In genomic region chr10:29897999-29898716, GRCh38 we compare ENCODE assay signal across 15 cellular contexts.
DNase-seq lines count a peak whose midpoint lies in the region; ATAC-seq and TF ChIP-seq lines count a peak whose summit lies in the region.
"Had no signal": no experiment of that assay in that cellular context is flagged by ENCODE, and none has a peak within 500 bp of the region (broad histone marks: within the 10 kb centered on the region; RNA-seq: fewer than 3 reads in every experiment).

No MANE protein-coding gene starts in this region.

- H3K36me3 Mint-ChIP-seq in osteocyte (ENCODE audit: unreplicated experiment) = peaks cover 9% of the 10 kb centered on the region
- H3K36me3 Mint-ChIP-seq: CD4-positive, CD25-positive, alpha-beta regulatory T cell; CD8-positive, alpha-beta memory T cell had no signal

- TF ChIP-seq CTCF in ascending aorta (IDR thresholded peaks at IDR 0.05) = no peak
- no peak for TF ChIP-seq CTCF in fibroblast of the aortic adventitia (IDR thresholded peaks at IDR 0.05; ENCODE audit: insufficient read depth, low read length)
- TF ChIP-seq CTCF in osteocyte (IDR thresholded peaks at IDR 0.05) = no peak

- H3K4me1 Mint-ChIP-seq in osteocyte (ENCODE audit: unreplicated experiment) = peaks cover 49% of the 10 kb centered on the region
- H3K4me1 Mint-ChIP-seq: CD4-positive, CD25-positive, alpha-beta regulatory T cell; CD8-positive, alpha-beta memory T cell had no signal

- DNase-seq in amniotic epithelial cell (ENCODE audit: low read depth) = peak; percentile 27
- no peak for DNase-seq in ascending aorta (ENCODE audit: low spot score in 2 of 2)
- DNase-seq in fibroblast of the aortic adventitia (ENCODE audit: low read depth) = peak; percentile 35
- DNase-seq in osteocyte (ENCODE audit: extremely low spot score, unreplicated experiment) = no peak
- no peak for DNase-seq in NCI-H146 (lab: John Stamatoyannopoulos, UW)
- DNase-seq in HEK293T (ENCODE audit: extremely low spot score) = no peak
- DNase-seq in midbrain (lab: John Stamatoyannopoulos, UW) = no peak
- DNase-seq: ACHN; BE2C; C1 segment of cervical spinal cord; CD4-positive, CD25-positive, alpha-beta regulatory T cell; CD8-positive, alpha-beta memory T cell; COR-L47; H9 had no signal

- peak overlapping the region; percentile 44 for H3K27ac Mint-ChIP-seq in osteocyte (ENCODE audit: unreplicated experiment)
- H3K27ac Mint-ChIP-seq: CD4-positive, CD25-positive, alpha-beta regulatory T cell; CD8-positive, alpha-beta memory T cell; H9 had no signal

- H3K9me3 Mint-ChIP-seq in osteocyte (ENCODE audit: unreplicated experiment) = peaks cover 17% of the 10 kb centered on the region
- H3K9me3 Mint-ChIP-seq: H9 had no signal

- H3K9me3 ChIP-seq in ascending aorta = peaks cover 0 to 10% of the 10 kb centered on the region in 2 donors
- H3K9me3 ChIP-seq: BE2C had no signal

- intact Hi-C loops in ascending aorta (cut with DNase I) = loop anchor here (2.0 to 5.0 kb wide), 3 partner anchors 39 to 104 kb away; no protein-coding TSS in a partner anchor

- H3K36me3 ChIP-seq in ascending aorta = no peaks in the 10 kb centered on the region
- H3K36me3 ChIP-seq: BE2C had no signal

- peaks cover 0 to 24% of the 10 kb centered on the region in 2 donors for H3K4me1 ChIP-seq in ascending aorta
- H3K4me1 ChIP-seq: BE2C had no signal

- POLR2A ChIA-PET in HEK293T (lab: Yijun Ruan, JAX) = no interaction called here

- H3K4me3 Mint-ChIP-seq in osteocyte (ENCODE audit: unreplicated experiment) = no peak overlapping the region
- H3K4me3 Mint-ChIP-seq: CD4-positive, CD25-positive, alpha-beta regulatory T cell; CD8-positive, alpha-beta memory T cell; H9 had no signal

- H3K27me3 Mint-ChIP-seq in osteocyte (ENCODE audit: unreplicated experiment) = no peaks in the 10 kb centered on the region

- H3K4me3 ChIP-seq in ascending aorta (no peak overlapping the region), fibroblast of the aortic adventitia (ENCODE audit: low read depth, low read length) (no peak overlapping the region)

- CTCF ChIA-PET in HEK293T (lab: Yijun Ruan, JAX) = interaction anchor here (0.5 kb wide), 1 partner anchor 234 kb away, joined by 3 read pairs; no protein-coding TSS in a partner anchor

- no peak for ATAC-seq in GM21576 (IDR thresholded peaks at IDR 0.05; ENCODE audit: unreplicated experiment)

- H3K27me3 ChIP-seq in ascending aorta = no peaks in the 10 kb centered on the region

- H3K27ac ChIP-seq in ascending aorta = peak overlapping the region; percentile 87 to 89

TF ChIP-seq in HEK293T, 16 proteins besides CTCF, POLR2A, EP300 and RAD21:
- TF ChIP-seq ELF4 (IDR thresholded peaks at IDR 0.05) (no peak), SP1 (IDR thresholded peaks at IDR 0.05) (no peak), NFRKB (IDR thresholded peaks at IDR 0.05) (no peak), FOXA1 (IDR thresholded peaks at IDR 0.05) (no peak), HDGF (IDR thresholded peaks at IDR 0.05; ENCODE audit: borderline replicate concordance) (no peak), TARDBP (IDR thresholded peaks at IDR 0.05) (no peak), BHLHE40 (IDR thresholded peaks at IDR 0.05; ENCODE audit: borderline replicate concordance) (no peak), ARNT (IDR thresholded peaks at IDR 0.05) (no peak), LEF1 (IDR thresholded peaks at IDR 0.05; ENCODE audit: borderline replicate concordance) (no peak), SUZ12 (IDR thresholded peaks at IDR 0.05) (no peak), PKNOX1 (IDR thresholded peaks at IDR 0.05) (no peak), ZNF384 (IDR thresholded peaks at IDR 0.05) (no peak), CTBP1 (IDR thresholded peaks at IDR 0.05; ENCODE audit: borderline replicate concordance) (no peak)

Comparison
In these comparisons a context has a peak if more than half of its experiments do, and no peak if none do; other contexts are left out.
1. DNase-seq: peak in amniotic epithelial cell (single experiment) and fibroblast of the aortic adventitia (single experiment); none in ascending aorta (0 of 2), osteocyte (single experiment), NCI-H146 (single experiment), HEK293T (single experiment) and midbrain (single experiment).